Comparison of ENCODE assay signal across 1 cellular context in the genomic region with DNA sequence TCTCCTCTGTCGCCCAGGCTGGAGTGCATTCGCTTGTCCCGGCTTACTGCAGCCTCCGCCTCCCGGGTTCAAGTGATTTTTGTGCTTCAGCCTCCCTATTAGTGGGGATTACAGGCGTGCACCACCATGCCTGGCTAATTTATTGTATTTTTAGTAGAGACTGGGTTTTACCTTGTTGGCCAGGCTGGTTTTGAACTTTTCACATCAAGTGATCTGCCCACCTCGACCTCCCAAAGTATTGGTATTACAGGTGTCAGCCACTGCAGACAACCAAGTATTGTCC.
TF ChIP-seq lines count a peak whose summit lies in the region.

No MANE protein-coding gene starts in this region.

TF ChIP-seq in endothelial cell of umbilical vein, 7 proteins besides CTCF, POLR2A, EP300 and RAD21:
- TF ChIP-seq GATA2 (IDR thresholded peaks at IDR 0.05; ENCODE audit: insufficient read depth, insufficient read length, low read depth, low read length) (no peak), JUN (IDR thresholded peaks at IDR 0.05; ENCODE audit: borderline replicate concordance, insufficient read depth, insufficient read length, low read depth) (no peak), MAX (IDR thresholded peaks at IDR 0.05; ENCODE audit: insufficient read depth, insufficient read length) (no peak), MYC (IDR thresholded peaks at IDR 0.05; ENCODE audit: low read depth, low read length) (no peak), FOS (IDR thresholded peaks at IDR 0.05; ENCODE audit: borderline replicate concordance, insufficient read depth, low read length) (no peak), POLR2AphosphoS5 (IDR thresholded peaks at IDR 0.05; ENCODE audit: insufficient read depth, low read depth, low read length) (no peak), EZH2 (IDR thresholded peaks at IDR 0.05; ENCODE audit: borderline replicate concordance, low read depth, low read length, severe bottlenecking) (no peak)
